17 cellular contexts compared by ENCODE assay signal in the genomic region with DNA sequence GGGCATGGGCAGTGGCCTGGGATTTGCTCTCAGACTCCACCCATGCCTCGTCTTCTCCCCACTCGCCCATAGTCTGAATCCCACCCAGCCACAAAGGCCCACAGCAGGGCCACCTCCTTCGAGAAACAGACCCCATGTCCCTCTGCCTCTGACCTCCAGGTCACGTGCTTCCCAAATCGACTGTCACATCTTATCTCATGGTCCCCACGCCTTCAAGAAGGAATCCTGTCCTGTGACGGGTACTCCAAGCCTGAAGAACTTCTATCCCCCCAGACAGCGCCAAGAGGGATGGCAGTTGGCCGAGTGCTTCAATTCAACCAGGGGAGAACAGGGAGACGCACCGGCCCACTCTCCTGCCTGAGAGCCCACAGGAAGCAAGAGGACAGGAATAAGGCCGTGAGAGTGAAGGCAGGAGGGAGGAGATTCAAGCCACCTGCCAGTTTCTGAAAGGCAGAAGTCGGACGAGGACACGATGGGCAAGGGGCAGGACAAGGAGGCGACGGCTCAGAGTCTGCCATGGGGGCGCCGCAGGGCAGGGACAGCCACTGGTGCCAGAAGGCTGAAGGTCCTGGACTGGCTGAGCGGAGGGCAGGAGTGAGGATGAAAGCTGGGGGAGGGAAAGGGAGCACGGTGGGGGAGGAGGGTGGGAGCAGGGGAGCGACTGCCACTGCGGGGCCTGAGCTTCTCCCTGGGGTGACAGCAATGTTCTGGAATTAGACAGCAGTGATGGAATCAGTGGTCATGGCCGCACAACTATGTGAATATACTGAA. TPM values are rescaled to one million over a fixed set of nuclear protein-coding genes. Genes with fewer than 3 reads are reported as not detected.
DNase-seq lines count a peak whose midpoint lies in the region; ATAC-seq and TF ChIP-seq lines count a peak whose summit lies in the region.
"Had no signal": no experiment of that assay in that cellular context is flagged by ENCODE, and none has a peak within 500 bp of the region (broad histone marks: within the 10 kb centered on the region; RNA-seq: fewer than 3 reads in every experiment).

No MANE protein-coding gene starts in this region.

- H3K27me3 Mint-ChIP-seq in activated CD4-positive, alpha-beta T cell treated with anti-CD3 and anti-CD28 coated beads, Interleukin-2, amount 10 ng/mL, durations not matched to agents 24 days and 14 days: no peaks in the 10 kb centered on the region
- no peaks in the 10 kb centered on the region for H3K27me3 Mint-ChIP-seq in chondrocyte (ENCODE audit: low read depth)
- no peaks in the 10 kb centered on the region for H3K27me3 Mint-ChIP-seq in naive thymus-derived CD8-positive, alpha-beta T cell

- peaks cover 7% of the 10 kb centered on the region for H3K4me1 Mint-ChIP-seq in activated CD4-positive, alpha-beta T cell treated with anti-CD3 and anti-CD28 coated beads, Interleukin-2, amount 10 ng/mL, durations not matched to agents 24 days and 14 days
- H3K4me1 Mint-ChIP-seq in chondrocyte (ENCODE audit: low read depth): peaks cover 28% of the 10 kb centered on the region
- peaks cover 11 to 52% (median 27%) of the 10 kb centered on the region in 4 donors for H3K4me1 Mint-ChIP-seq in naive thymus-derived CD8-positive, alpha-beta T cell
- H3K4me1 Mint-ChIP-seq in stimulated activated effector memory CD8-positive, alpha-beta T cell treated with anti-CD3 and anti-CD28 coated beads, Interleukin-12 subunit alpha, Interleukin-12 subunit beta, amount 100 ng/mL, for 72 hours: peaks cover 23% of the 10 kb centered on the region

- POLR2A ChIA-PET in naive thymus-derived CD8-positive, alpha-beta T cell (lab: Charles Lee): no interaction called here

- no peak for TF ChIP-seq CTCF in chondrocyte (IDR thresholded peaks at IDR 0.05)

- H3K36me3 Mint-ChIP-seq in activated CD4-positive, alpha-beta T cell treated with anti-CD3 and anti-CD28 coated beads, Interleukin-2, amount 10 ng/mL, durations not matched to agents 24 days and 14 days (ENCODE audit: low read depth): peaks cover 29% of the 10 kb centered on the region
- peaks cover 10% of the 10 kb centered on the region for H3K36me3 Mint-ChIP-seq in chondrocyte (ENCODE audit: low read depth)
- H3K36me3 Mint-ChIP-seq in naive thymus-derived CD8-positive, alpha-beta T cell: peaks cover 0 to 71% (median 1%) of the 10 kb centered on the region in 3 donors
- peaks cover 95% of the 10 kb centered on the region for H3K36me3 Mint-ChIP-seq in stimulated activated effector memory CD8-positive, alpha-beta T cell treated with anti-CD3 and anti-CD28 coated beads, Interleukin-12 subunit alpha, Interleukin-12 subunit beta, amount 100 ng/mL, for 72 hours

- intact Hi-C loops in activated CD4-positive, alpha-beta T cell treated with anti-CD3 and anti-CD28 coated beads, Interleukin-2, amount 10 ng/mL, durations not matched to agents 24 days and 14 days (cut with micrococcal nuclease): no loop called here

- H3K27ac Mint-ChIP-seq in activated CD4-positive, alpha-beta T cell treated with anti-CD3 and anti-CD28 coated beads, Interleukin-2, amount 10 ng/mL, durations not matched to agents 24 days and 14 days: peak overlapping the region; percentile 20
- peak overlapping the region; percentile 90 for H3K27ac Mint-ChIP-seq in chondrocyte (ENCODE audit: unreplicated experiment)
- peak overlapping the region in 9 of 10 donors; percentile 15 to 93 (median 77) for H3K27ac Mint-ChIP-seq in naive thymus-derived CD8-positive, alpha-beta T cell
- H3K27ac Mint-ChIP-seq in stimulated activated effector memory CD8-positive, alpha-beta T cell treated with anti-CD3 and anti-CD28 coated beads, Interleukin-12 subunit alpha, Interleukin-12 subunit beta, amount 100 ng/mL, for 72 hours: peak overlapping the region; percentile 48

- DNase-seq in activated CD4-positive, alpha-beta T cell treated with anti-CD3 and anti-CD28 coated beads, Interleukin-2, amount 10 ng/mL, durations not matched to agents 24 days and 14 days: no peak
- DNase-seq in activated CD4-positive, alpha-beta T cell treated with anti-CD3 and anti-CD28 coated beads, Interleukin-2, amount 50 U/mL, for 1 hour: no peak
- DNase-seq in chondrocyte (ENCODE audit: low spot score) (no peak), Ammon's horn (ENCODE audit: low spot score) (no peak)
- peak in 1 of 10 donors; percentile 32 for DNase-seq in naive thymus-derived CD8-positive, alpha-beta T cell
- DNase-seq in stimulated activated effector memory CD8-positive, alpha-beta T cell treated with anti-CD3 and anti-CD28 coated beads, Interleukin-12 subunit alpha, Interleukin-12 subunit beta, amount 100 ng/mL, for 72 hours (ENCODE audit: low spot score in 2 of 2): no peak
- DNase-seq in stimulated activated naive CD8-positive, alpha-beta T cell treated with anti-CD3 and anti-CD28 coated beads, Interleukin-15, Interleukin-2, amounts not matched to agents 100 U/mL and 50 U/mL, for 24 hours: no peak
- DNase-seq: activated effector memory CD4-positive, alpha-beta T cell treated with anti-CD3 and anti-CD28 coated beads, Interleukin-2, amount 50 U/mL, for 16 hours; amniotic stem cell; NCI-H69; OCI-M1; SJCRH30; stimulated activated CD8-positive, alpha-beta memory T cell treated with anti-CD3 and anti-CD28 coated beads, Interleukin-4, amount 100 ng/mL, for 48 hours; thyroid gland had no signal

- H3K9me3 Mint-ChIP-seq in activated CD4-positive, alpha-beta T cell treated with anti-CD3 and anti-CD28 coated beads, Interleukin-2, amount 10 ng/mL, durations not matched to agents 24 days and 14 days: no peaks in the 10 kb centered on the region
- H3K9me3 Mint-ChIP-seq in chondrocyte (ENCODE audit: low read depth): no peaks in the 10 kb centered on the region
- H3K9me3 Mint-ChIP-seq in naive thymus-derived CD8-positive, alpha-beta T cell: no peaks in the 10 kb centered on the region
- no peaks in the 10 kb centered on the region for H3K9me3 Mint-ChIP-seq in stimulated activated effector memory CD8-positive, alpha-beta T cell treated with anti-CD3 and anti-CD28 coated beads, Interleukin-12 subunit alpha, Interleukin-12 subunit beta, amount 100 ng/mL, for 72 hours

- H3K4me3 Mint-ChIP-seq in activated CD4-positive, alpha-beta T cell treated with anti-CD3 and anti-CD28 coated beads, Interleukin-2, amount 10 ng/mL, durations not matched to agents 24 days and 14 days: no peak overlapping the region
- H3K4me3 Mint-ChIP-seq in chondrocyte (ENCODE audit: unreplicated experiment): no peak overlapping the region
- peak overlapping the region in 4 of 10 donors; percentile 1 to 55 (median 30) for H3K4me3 Mint-ChIP-seq in naive thymus-derived CD8-positive, alpha-beta T cell
- no peak overlapping the region for H3K4me3 Mint-ChIP-seq in stimulated activated effector memory CD8-positive, alpha-beta T cell treated with anti-CD3 and anti-CD28 coated beads, Interleukin-12 subunit alpha, Interleukin-12 subunit beta, amount 100 ng/mL, for 72 hours

- no peak for ATAC-seq in naive thymus-derived CD8-positive, alpha-beta T cell
- ATAC-seq in stimulated activated effector memory CD8-positive, alpha-beta T cell treated with anti-CD3 and anti-CD28 coated beads, Interleukin-12 subunit alpha, Interleukin-12 subunit beta, amount 100 ng/mL, for 72 hours: no peak
- ATAC-seq in GM19397 (IDR thresholded peaks at IDR 0.05; ENCODE audit: unreplicated experiment): no peak
- ATAC-seq in stimulated activated naive CD8-positive, alpha-beta T cell treated with anti-CD3 and anti-CD28 coated beads, Interleukin-15, Interleukin-2, amounts not matched to agents 100 U/mL and 50 U/mL, for 24 hours: no peak
- ATAC-seq: left lobe of liver, pancreas had no signal

RNA-seq across cellular contexts. Expression of gene MLLT1, which starts 16.3 kb away (rescaled TPM):
- total RNA-seq in activated CD4-positive, alpha-beta T cell treated with anti-CD3 and anti-CD28 coated beads, Interleukin-2, amount 10 ng/mL, durations not matched to agents 24 days and 14 days: 67.5 and 74.3 TPM in 2 replicates
- total RNA-seq in chondrocyte: 57.7 to 61.2 TPM (median 60.9 TPM) in 3 replicates
- total RNA-seq in naive thymus-derived CD8-positive, alpha-beta T cell: 10 to 100 TPM; 37.7 to 41.7 TPM
- polyA plus RNA-seq in naive thymus-derived CD8-positive, alpha-beta T cell: 1 to 10 TPM in 2 of 3 donors, under 1 TPM in 1; 0.68 to 2.7 (median 1.2) TPM

Comparison
In these comparisons a context has a peak if more than half of its experiments do, and no peak if none do; other contexts are left out.
1. H3K27ac Mint-ChIP-seq: peak in every context shown above with its lines; median percentile 90 in chondrocyte; 77 in naive thymus-derived CD8-positive, alpha-beta T cell; 48 in stimulated activated effector memory CD8-positive, alpha-beta T cell treated with anti-CD3 and anti-CD28 coated beads, Interleukin-12 subunit alpha, Interleukin-12 subunit beta, amount 100 ng/mL, for 72 hours; 20 in activated CD4-positive, alpha-beta T cell treated with anti-CD3 and anti-CD28 coated beads, Interleukin-2, amount 10 ng/mL, durations not matched to agents 24 days and 14 days.